Comparison of ENCODE assay signal across 9 cellular contexts in the genomic region with DNA sequence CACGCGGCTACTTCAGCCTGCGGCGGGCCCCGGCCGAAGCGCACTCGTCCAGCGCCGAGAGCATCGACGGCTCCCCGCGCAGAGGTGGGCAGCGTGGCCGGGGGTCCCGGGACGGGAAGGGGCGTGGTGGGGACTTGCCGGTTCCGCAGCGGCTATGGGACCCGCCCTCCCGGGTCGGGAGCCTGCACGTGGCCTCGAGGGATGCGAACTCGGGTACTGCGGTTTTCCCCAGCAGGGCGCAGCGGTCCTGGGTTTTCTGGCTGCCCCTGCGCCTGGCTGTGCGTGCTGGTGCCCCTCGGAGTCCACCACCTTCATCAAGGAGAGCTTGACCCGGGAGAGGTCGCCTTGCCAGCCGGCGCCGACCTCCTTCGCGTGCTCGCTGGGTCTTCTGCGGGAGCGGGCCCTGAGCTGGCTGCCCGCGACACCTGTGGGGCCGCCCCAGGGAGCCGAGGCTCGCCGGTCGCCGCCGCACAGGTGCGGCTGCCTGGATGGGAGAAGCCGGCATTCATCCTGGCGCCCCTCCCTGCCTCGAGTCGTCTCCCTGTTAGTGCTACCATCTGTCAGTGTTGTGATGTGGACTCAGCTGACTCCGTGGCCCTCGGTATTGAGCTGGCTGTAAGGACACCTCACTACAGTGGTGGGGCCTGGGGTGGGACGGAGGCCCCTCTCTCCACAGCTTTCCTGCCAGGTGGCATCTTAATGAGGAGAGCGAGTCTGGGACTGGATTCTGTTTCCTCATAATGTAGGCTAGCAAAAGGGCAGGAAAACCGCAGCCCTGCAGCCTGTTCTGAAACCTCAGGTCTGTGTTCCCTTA.
DNase-seq lines count a peak whose midpoint lies in the region; ATAC-seq and TF ChIP-seq lines count a peak whose summit lies in the region.
"Had no signal": no experiment of that assay in that cellular context is flagged by ENCODE, and none has a peak within 500 bp of the region (broad histone marks: within the 10 kb centered on the region; RNA-seq: fewer than 3 reads in every experiment).

No MANE protein-coding gene starts in this region.

- no peak for DNase-seq in HFF-Myc (ENCODE audit: extremely low read depth, low read depth)
- peak; percentile 85 for DNase-seq in mesenteric fat pad (ENCODE audit: low spot score)
- no peak for DNase-seq in medulla oblongata (ENCODE audit: extremely low spot score)
- DNase-seq in hippocampal formation (lab: John Stamatoyannopoulos, UW), result no peak
- no peak for DNase-seq in HuH-7 (ENCODE audit: low spot score)

- peak overlapping the region; percentile 37 for H3K4me3 ChIP-seq in HFF-Myc (replicated peaks; ENCODE audit: low read depth, low read length)

- H3K9me3 Mint-ChIP-seq in brain, result peaks cover 0 to 3% (median 0%) of the 10 kb centered on the region in 5 experiments

- H3K4me1 Mint-ChIP-seq in brain, result peaks cover 68% of the 10 kb centered on the region

- TF ChIP-seq CTCF in 22Rv1 (IDR thresholded peaks at IDR 0.05) (peak; percentile 43), HFF-Myc (IDR thresholded peaks at IDR 0.05; ENCODE audit: low read depth, low read length, missing control alignments) (no peak), brain (conservative IDR thresholded peaks at IDR 0.05) (peak; percentile 1 to 9)

- no peak overlapping the region for H3K27ac ChIP-seq in 22Rv1

- H3K27ac Mint-ChIP-seq in brain, result peak overlapping the region in 4 of 5 experiments; percentile 18 to 94 (median 84)

- no peak for ATAC-seq in HG03354 (IDR thresholded peaks at IDR 0.05; ENCODE audit: poor library complexity, severe bottlenecking, unreplicated experiment)
- ATAC-seq: activated CD4-positive, CD25-positive, alpha-beta regulatory T cell treated with anti-CD3 and anti-CD28 coated beads, Interleukin-2, amount 50 U/mL, for 24 hours had no signal

- peaks cover 9% of the 10 kb centered on the region for H3K27me3 Mint-ChIP-seq in brain

- no peaks in the 10 kb centered on the region for H3K36me3 Mint-ChIP-seq in brain

- peak overlapping the region; percentile 87 to 96 (median 92) for H3K4me3 Mint-ChIP-seq in brain
